19 cellular contexts compared by ENCODE assay signal in the genomic region with DNA sequence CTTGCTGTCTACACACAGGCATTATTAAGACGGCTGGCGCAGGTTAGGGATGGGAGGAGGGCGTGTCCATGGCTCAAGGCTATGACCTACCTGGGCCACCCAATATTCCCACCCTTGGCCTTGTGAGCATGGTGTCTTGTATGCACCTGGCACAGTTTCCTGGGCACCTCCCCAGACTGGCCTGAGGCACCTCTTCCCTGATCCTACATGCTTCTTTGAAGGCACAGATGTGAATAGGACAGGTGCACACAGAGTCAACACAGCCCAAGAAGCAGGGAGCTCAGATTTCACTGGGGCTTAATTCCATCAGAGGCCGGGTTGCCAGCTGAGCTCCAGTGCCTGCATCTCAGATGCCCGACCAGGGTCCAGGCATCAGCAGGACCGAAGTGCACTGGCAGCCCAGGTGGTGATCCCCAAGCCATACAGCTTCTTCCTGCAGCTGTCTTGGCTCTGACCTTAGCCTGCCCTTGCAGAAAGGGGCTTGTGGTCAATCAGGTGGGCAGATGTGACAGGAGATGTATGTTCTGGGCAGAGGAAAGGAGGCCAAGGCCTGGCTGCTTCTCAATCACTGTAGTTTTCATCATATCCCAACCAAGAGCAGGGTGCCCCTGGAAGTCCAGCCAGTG.
DNase-seq lines count a peak whose midpoint lies in the region; ATAC-seq and TF ChIP-seq lines count a peak whose summit lies in the region.
"Had no signal": no experiment of that assay in that cellular context is flagged by ENCODE, and none has a peak within 500 bp of the region (broad histone marks: within the 10 kb centered on the region; RNA-seq: fewer than 3 reads in every experiment).

No MANE protein-coding gene starts in this region.

- no peaks in the 10 kb centered on the region for H3K27me3 Mint-ChIP-seq in chondrocyte (ENCODE audit: low read depth)
- H3K27me3 Mint-ChIP-seq: T-helper 17 cell had no signal

- TF ChIP-seq CTCF in chondrocyte (IDR thresholded peaks at IDR 0.05), result no peak

- peaks cover 5% of the 10 kb centered on the region for H3K4me1 Mint-ChIP-seq in stimulated activated effector memory CD8-positive, alpha-beta T cell treated with anti-CD3 and anti-CD28 coated beads, Interleukin-12 subunit alpha, Interleukin-12 subunit beta, amount 100 ng/mL, for 72 hours
- peaks cover 12% of the 10 kb centered on the region for H3K4me1 Mint-ChIP-seq in chondrocyte (ENCODE audit: low read depth)
- H3K4me1 Mint-ChIP-seq: T-helper 17 cell had no signal

- peak; percentile 8 for ATAC-seq in stimulated activated effector memory CD8-positive, alpha-beta T cell treated with anti-CD3 and anti-CD28 coated beads, Interleukin-12 subunit alpha, Interleukin-12 subunit beta, amount 100 ng/mL, for 72 hours
- ATAC-seq: A549, GM23338, K562, PC-3, T-helper 17 cell had no signal

- no peaks in the 10 kb centered on the region for H3K36me3 Mint-ChIP-seq in stimulated activated effector memory CD8-positive, alpha-beta T cell treated with anti-CD3 and anti-CD28 coated beads, Interleukin-12 subunit alpha, Interleukin-12 subunit beta, amount 100 ng/mL, for 72 hours
- H3K36me3 Mint-ChIP-seq in chondrocyte (ENCODE audit: low read depth), result no peaks in the 10 kb centered on the region

- H3K4me3 Mint-ChIP-seq in stimulated activated effector memory CD8-positive, alpha-beta T cell treated with anti-CD3 and anti-CD28 coated beads, Interleukin-12 subunit alpha, Interleukin-12 subunit beta, amount 100 ng/mL, for 72 hours, result no peak overlapping the region
- H3K4me3 Mint-ChIP-seq in chondrocyte (ENCODE audit: unreplicated experiment), result no peak overlapping the region
- H3K4me3 Mint-ChIP-seq: GM23338, T-helper 17 cell had no signal

- H3K27ac Mint-ChIP-seq in stimulated activated effector memory CD8-positive, alpha-beta T cell treated with anti-CD3 and anti-CD28 coated beads, Interleukin-12 subunit alpha, Interleukin-12 subunit beta, amount 100 ng/mL, for 72 hours, result peak overlapping the region; percentile 36
- no peak overlapping the region for H3K27ac Mint-ChIP-seq in chondrocyte (ENCODE audit: unreplicated experiment)
- H3K27ac Mint-ChIP-seq: GM23338, T-helper 17 cell had no signal

- CTCF ChIA-PET in HEK293T (lab: Yijun Ruan, JAX), result no interaction called here

- H3K9me3 Mint-ChIP-seq in stimulated activated effector memory CD8-positive, alpha-beta T cell treated with anti-CD3 and anti-CD28 coated beads, Interleukin-12 subunit alpha, Interleukin-12 subunit beta, amount 100 ng/mL, for 72 hours, result peaks cover under 1% of the 10 kb centered on the region
- H3K9me3 Mint-ChIP-seq in chondrocyte (ENCODE audit: low read depth), result peaks cover under 1% of the 10 kb centered on the region
- H3K9me3 Mint-ChIP-seq: GM23338 had no signal

- DNase-seq in NCI-H524 (lab: John Stamatoyannopoulos, UW) (peak; percentile 5 to 78), NCI-H524 treated with DMSO at 0.1 percent for 48 hours (lab: John Stamatoyannopoulos, UW) (no peak), NCI-H2029 (lab: John Stamatoyannopoulos, UW) (peak; percentile 30), RPMI8226 (peak; percentile 46), chondrocyte (ENCODE audit: low spot score) (no peak), HEK293T (ENCODE audit: extremely low spot score) (no peak)
- no peak for DNase-seq in stimulated activated effector memory CD8-positive, alpha-beta T cell treated with anti-CD3 and anti-CD28 coated beads, Interleukin-12 subunit alpha, Interleukin-12 subunit beta, amount 100 ng/mL, for 72 hours (ENCODE audit: low spot score in 2 of 2)
- DNase-seq in activated CD4-positive, alpha-beta T cell treated with anti-CD3 and anti-CD28 coated beads, Interleukin-2, amount 50 U/mL, for 48 hours, result no peak
- DNase-seq: Caco-2, GF-D8, NCI-H1092, NCI-H1930, NCI-H2227 treated with DMSO at 0.1 percent for 48 hours, SHP77, T-helper 17 cell had no signal

- POLR2A ChIA-PET in HEK293T (lab: Yijun Ruan, JAX), result no interaction called here

TF ChIP-seq in HEK293T, 16 proteins besides CTCF, POLR2A, EP300 and RAD21:
- TF ChIP-seq TARDBP (IDR thresholded peaks at IDR 0.05), result no peak
- no peak for TF ChIP-seq HDGF (IDR thresholded peaks at IDR 0.05; ENCODE audit: borderline replicate concordance)
- no peak for TF ChIP-seq ZNF384 (IDR thresholded peaks at IDR 0.05)
- no peak for TF ChIP-seq FOXK2 (IDR thresholded peaks at IDR 0.05)
- TF ChIP-seq LEF1 (IDR thresholded peaks at IDR 0.05; ENCODE audit: borderline replicate concordance), result no peak
- TF ChIP-seq NFRKB (IDR thresholded peaks at IDR 0.05), result no peak
- no peak for TF ChIP-seq FOXM1 (IDR thresholded peaks at IDR 0.05; ENCODE audit: borderline replicate concordance)
- no peak for TF ChIP-seq SP1 (IDR thresholded peaks at IDR 0.05)
- TF ChIP-seq FOXA1 (IDR thresholded peaks at IDR 0.05), result no peak
- TF ChIP-seq, protein P1, sequence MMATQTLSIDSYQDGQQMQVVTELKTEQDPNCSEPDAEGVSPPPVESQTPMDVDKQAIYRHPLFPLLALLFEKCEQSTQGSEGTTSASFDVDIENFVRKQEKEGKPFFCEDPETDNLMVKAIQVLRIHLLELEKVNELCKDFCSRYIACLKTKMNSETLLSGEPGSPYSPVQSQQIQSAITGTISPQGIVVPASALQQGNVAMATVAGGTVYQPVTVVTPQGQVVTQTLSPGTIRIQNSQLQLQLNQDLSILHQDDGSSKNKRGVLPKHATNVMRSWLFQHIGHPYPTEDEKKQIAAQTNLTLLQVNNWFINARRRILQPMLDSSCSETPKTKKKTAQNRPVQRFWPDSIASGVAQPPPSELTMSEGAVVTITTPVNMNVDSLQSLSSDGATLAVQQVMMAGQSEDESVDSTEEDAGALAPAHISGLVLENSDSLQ (IDR thresholded peaks at IDR 0.05), result no peak
- no peak for TF ChIP-seq BHLHE40 (IDR thresholded peaks at IDR 0.05; ENCODE audit: borderline replicate concordance)
- TF ChIP-seq L3MBTL2 (conservative IDR thresholded peaks at IDR 0.05), result no peak
- no peak for TF ChIP-seq ARNT (IDR thresholded peaks at IDR 0.05)

Comparison
In these comparisons a context has a peak if more than half of its experiments do, and no peak if none do; other contexts are left out.
1. DNase-seq: peak in NCI-H524 (2 of 2), NCI-H2029 (single experiment) and RPMI8226 (single experiment); none in NCI-H524 treated with DMSO at 0.1 percent for 48 hours (single experiment), stimulated activated effector memory CD8-positive, alpha-beta T cell treated with anti-CD3 and anti-CD28 coated beads, Interleukin-12 subunit alpha, Interleukin-12 subunit beta, amount 100 ng/mL, for 72 hours (0 of 2), activated CD4-positive, alpha-beta T cell treated with anti-CD3 and anti-CD28 coated beads, Interleukin-2, amount 50 U/mL, for 48 hours (0 of 2), chondrocyte (single experiment) and HEK293T (single experiment).